In genomic region chr18:41021089-41021488, GRCh38 we compare ENCODE assay signal across 2 cellular contexts.
TF ChIP-seq lines count a peak whose summit lies in the region.

No MANE protein-coding gene starts in this region.

TF ChIP-seq in WTC11, 78 proteins besides CTCF, POLR2A, EP300 and RAD21:
- no peak for TF ChIP-seq NR2C2 (CRISPR knock-in tag; IDR thresholded peaks at IDR 0.05)
- no peak for TF ChIP-seq JUN (CRISPR knock-in tag; IDR thresholded peaks at IDR 0.05)

TF ChIP-seq in GM12878, 131 proteins besides CTCF, POLR2A, EP300 and RAD21 (continued from another document):
- TF ChIP-seq SREBF2 (IDR thresholded peaks at IDR 0.05; ENCODE audit: low read length): no peak
